ENCODE assay signal across 13 cellular contexts in the genomic region with DNA sequence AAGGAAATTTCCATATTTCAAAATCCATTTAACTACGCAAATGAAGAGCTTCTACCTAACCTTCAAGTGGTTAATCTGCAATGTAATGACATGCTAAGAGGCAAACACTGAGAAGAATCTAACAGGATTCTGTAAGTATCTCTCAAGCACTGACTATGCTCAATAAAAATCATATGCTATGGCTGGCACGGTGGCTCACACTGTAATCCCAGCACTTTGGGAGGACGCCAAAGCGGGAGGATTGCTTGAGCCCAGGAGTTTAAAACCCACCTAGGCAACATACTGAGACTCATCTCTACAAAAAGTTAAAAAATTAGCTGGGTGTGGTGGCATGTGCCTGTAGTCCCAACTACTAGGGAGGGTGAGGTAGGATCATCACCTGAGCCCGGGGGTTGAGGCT. TPM values are rescaled to one million over a fixed set of nuclear protein-coding genes. Genes with fewer than 3 reads are reported as not detected.
DNase-seq lines count a peak whose midpoint lies in the region; ATAC-seq, FAIRE-seq and TF ChIP-seq lines count a peak whose summit lies in the region.
"Had no signal": no experiment of that assay in that cellular context is flagged by ENCODE, and none has a peak within 500 bp of the region (broad histone marks: within the 10 kb centered on the region; RNA-seq: fewer than 3 reads in every experiment).

No MANE protein-coding gene starts in this region.

- peaks cover 69% of the 10 kb centered on the region for H3K4me1 Mint-ChIP-seq in osteocyte (ENCODE audit: unreplicated experiment)

- no peak for ATAC-seq in K562
- no peak for ATAC-seq in HG02623 (IDR thresholded peaks at IDR 0.05; ENCODE audit: unreplicated experiment)

- peaks cover 12% of the 10 kb centered on the region for H3K36me3 Mint-ChIP-seq in osteocyte (ENCODE audit: unreplicated experiment)

- no peaks in the 10 kb centered on the region for H3K27me3 Mint-ChIP-seq in osteocyte (ENCODE audit: unreplicated experiment)
- H3K27me3 Mint-ChIP-seq: naive thymus-derived CD4-positive, alpha-beta T cell had no signal

- FAIRE-seq in K562 (lab: Jason Lieb, UNC) = peak; percentile 19

- no peaks in the 10 kb centered on the region for H3K9me3 Mint-ChIP-seq in osteocyte (ENCODE audit: unreplicated experiment)
- H3K9me3 Mint-ChIP-seq: naive thymus-derived CD4-positive, alpha-beta T cell had no signal

- H2AFZ ChIP-seq in K562 (ENCODE audit: low read depth, low read length) = no peak overlapping the region

- DNase-seq in NCI-H446 (lab: John Stamatoyannopoulos, UW) = peak; percentile 4 to 23
- DNase-seq in NCI-H446 treated with DMSO at 0.1 percent for 48 hours (lab: John Stamatoyannopoulos, UW) = no peak
- peak; percentile 4 for DNase-seq in HFF-Myc (ENCODE audit: extremely low read depth, low read depth)
- DNase-seq in K562 (ENCODE audit: extremely low read depth in 1 of 4, low spot score in 3 of 4) = no peak
- DNase-seq in osteocyte (ENCODE audit: extremely low spot score, unreplicated experiment) = no peak
- DNase-seq in GOT3 (lab: John Stamatoyannopoulos, UW) = no peak
- DNase-seq in NCI-H526 treated with DMSO at 0.1 percent for 48 hours (lab: John Stamatoyannopoulos, UW) = no peak
- DNase-seq: activated CD4-positive, alpha-beta T cell treated with anti-CD3 and anti-CD28 coated beads for 1 hour; amniotic stem cell; naive thymus-derived CD4-positive, alpha-beta T cell; stimulated activated naive CD8-positive, alpha-beta T cell treated with anti-CD3 and anti-CD28 coated beads, Interleukin-15, Interleukin-2, amounts not matched to agents 100 U/mL and 50 U/mL, for 24 hours had no signal

- peaks cover 87% of the 10 kb centered on the region for H3K79me2 ChIP-seq in K562 (ENCODE audit: control insufficient read depth, insufficient read depth, low read length)

- 87% methylated on average over 5 of the region's 5 CpGs for WGBS in K562 (ENCODE audit: insufficient coverage, low coverage, missing lambda C conversion rate)

- TF ChIP-seq EP300 in K562 (IDR thresholded peaks at IDR 0.05; ENCODE audit: low read length) = no peak

- H3K27ac ChIP-seq in K562 (ENCODE audit: extremely low read depth, low read depth, low read length) = no peak overlapping the region
- H3K27ac ChIP-seq: HL-60 had no signal

- H3K4me3 ChIP-seq in HFF-Myc (replicated peaks; ENCODE audit: low read depth, low read length) (no peak overlapping the region), K562 (no peak overlapping the region)

- no peak for TF ChIP-seq CTCF in HFF-Myc (IDR thresholded peaks at IDR 0.05; ENCODE audit: low read depth, low read length, missing control alignments)
- no peak for TF ChIP-seq CTCF in K562 (IDR thresholded peaks at IDR 0.05 in 2 of 3, conservative IDR thresholded peaks at IDR 0.05 in 1 of 3; ENCODE audit: insufficient read depth in 2 of 3, low read depth in 1 of 3, low read length in 3 of 3)
- no peak for TF ChIP-seq CTCF in osteocyte (IDR thresholded peaks at IDR 0.05)

- no peak for TF ChIP-seq RAD21 in K562 (CRISPR knock-in tag; conservative IDR thresholded peaks at IDR 0.05 in 1 of 2, IDR thresholded peaks at IDR 0.05 in 1 of 2)

- H3K4me3 Mint-ChIP-seq in osteocyte (ENCODE audit: unreplicated experiment) = no peak overlapping the region

- no TSS peak for BruUV-seq in K562 (replicated peaks; lab: Mats Ljungman, UMichigan)

- H3K27ac Mint-ChIP-seq in osteocyte (ENCODE audit: unreplicated experiment) = peak overlapping the region; percentile 87

- H3K4me2 ChIP-seq in K562 (ENCODE audit: insufficient read depth, low read length) = no peak overlapping the region

- in situ Hi-C loops in K562 (cut with MboI) = no loop called here

- no peak overlapping the region for H3K9ac ChIP-seq in K562 (ENCODE audit: insufficient read depth in 1 of 2, low read depth in 2 of 2, low read length in 2 of 2)

- H3K4me1 ChIP-seq in K562 (replicated peaks in 1 of 2; ENCODE audit: control insufficient read depth in 2 of 2, insufficient read depth in 2 of 2, low read length in 2 of 2) = peaks cover 5% of the 10 kb centered on the region in 2 experiments; a peak in 2 of 5 replicates

- intact Hi-C loops in K562 (cut with micrococcal nuclease) = no loop called here

- H3K27me3 ChIP-seq in K562 (ENCODE audit: control insufficient read depth in 2 of 2, insufficient read depth in 2 of 2, low read length in 2 of 2) = no peaks in the 10 kb centered on the region

- no peak for TF ChIP-seq POLR2A in K562 (conservative IDR thresholded peaks at IDR 0.05)

- CTCF ChIA-PET in K562 (lab: Yijun Ruan, JAX; ENCODE audit: low intra/inter-chr PET ratio) = no interaction called here

- H4K20me1 ChIP-seq in K562 (replicated peaks; ENCODE audit: control insufficient read depth, insufficient read depth, low read length) = no peaks in the 10 kb centered on the region; the same call in 1 of the 2 replicates

- peaks cover 3% of the 10 kb centered on the region; the same call in 1 of the 3 replicates for H3K36me3 ChIP-seq in K562 (ENCODE audit: control insufficient read depth, insufficient read depth, low read length)

- H3K9me3 ChIP-seq in K562 (replicated peaks; ENCODE audit: control insufficient read depth, insufficient read depth, low read depth, low read length) = no peaks in the 10 kb centered on the region

- POLR2A ChIA-PET in K562 (lab: Yijun Ruan, JAX) = no interaction called here

- no peaks in the 10 kb centered on the region for H3K9me1 ChIP-seq in K562 (ENCODE audit: control insufficient read depth, insufficient read depth, low read length)

TF ChIP-seq in K562, 482 proteins besides CTCF, POLR2A, EP300 and RAD21:
- TF ChIP-seq, protein P1, sequence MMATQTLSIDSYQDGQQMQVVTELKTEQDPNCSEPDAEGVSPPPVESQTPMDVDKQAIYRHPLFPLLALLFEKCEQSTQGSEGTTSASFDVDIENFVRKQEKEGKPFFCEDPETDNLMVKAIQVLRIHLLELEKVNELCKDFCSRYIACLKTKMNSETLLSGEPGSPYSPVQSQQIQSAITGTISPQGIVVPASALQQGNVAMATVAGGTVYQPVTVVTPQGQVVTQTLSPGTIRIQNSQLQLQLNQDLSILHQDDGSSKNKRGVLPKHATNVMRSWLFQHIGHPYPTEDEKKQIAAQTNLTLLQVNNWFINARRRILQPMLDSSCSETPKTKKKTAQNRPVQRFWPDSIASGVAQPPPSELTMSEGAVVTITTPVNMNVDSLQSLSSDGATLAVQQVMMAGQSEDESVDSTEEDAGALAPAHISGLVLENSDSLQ (IDR thresholded peaks at IDR 0.05) = no peak

RNA-seq across cellular contexts. Expression of a gene that starts 32.7 kb away (rescaled TPM):
- total RNA-seq in K562 (2011; cell fraction: chromatin; rRNA removed; ENCODE audit: low replicate concordance) = 12.0 and 26.6 TPM in 2 replicates
- total RNA-seq in K562 (2011; cell fraction: nucleolus; rRNA removed) = 8.8 and 10.1 TPM in 2 replicates
- total RNA-seq in K562 (2011; cell fraction: nucleoplasm; rRNA removed) = 17.5 and 28.5 TPM in 2 replicates
- total RNA-seq in K562 (2014; rRNA removed) (20.5 and 22.2 TPM in 2 replicates), K562 (2014; rRNA removed; fragmentation: Illumina TruSeq; extraction: Trizol) (38.7 and 44.2 TPM in 2 replicates), K562 (2015; rRNA removed; fragmentation: Illumina TruSeq; extraction: Trizol) (35.6 and 38.0 TPM in 2 replicates), K562 (2021) (29.4 and 30.8 TPM in 2 replicates), osteocyte (54.7 and 55.9 TPM in 2 replicates)
- polyA plus RNA-seq in K562 (2011; rRNA removed) (29.3 and 40.5 TPM in 2 replicates), K562 (2014; fragmentation: Illumina TruSeq; extraction: Trizol) (27.6 and 31.3 TPM in 2 replicates), K562 (2014; fragmentation: Nextera tagmentation; extraction: Ambion mirVana) (10 to 100 TPM in 1 of 2 experiments, 1 to 10 TPM in 1; 9.3 to 11.9 TPM), K562 (2014; rRNA removed) (15.5 and 19.2 TPM in 2 replicates)
- 9.9 and 17.5 TPM in 2 replicates for polyA plus RNA-seq in K562 (2011; cell fraction: cytosol; rRNA removed)
- polyA plus RNA-seq in K562 (2011; cell fraction: nucleus; rRNA removed) = 8.6 and 13.7 TPM in 2 replicates
- 21.4 and 28.1 TPM in 2 replicates for polyA plus RNA-seq in K562 (2012)
- 67.1 and 72.1 TPM in 2 replicates for polyA minus RNA-seq in K562 (2011; rRNA and poly(A)+ RNA removed)
- 15.6 and 21.8 TPM in 2 replicates for polyA minus RNA-seq in K562 (2011; cell fraction: cytosol; rRNA and poly(A)+ RNA removed)
- polyA minus RNA-seq in K562 (2011; cell fraction: nucleus; rRNA and poly(A)+ RNA removed) = 10.1 and 17.4 TPM in 2 replicates

Comparison
In these comparisons a context has a peak if more than half of its experiments do, and no peak if none do; other contexts are left out.
1. DNase-seq: peak in NCI-H446 (2 of 2) and HFF-Myc (single experiment); none in NCI-H446 treated with DMSO at 0.1 percent for 48 hours (single experiment), K562 (0 of 4), osteocyte (single experiment), GOT3 (single experiment) and NCI-H526 treated with DMSO at 0.1 percent for 48 hours (single experiment).